In the genomic region with DNA sequence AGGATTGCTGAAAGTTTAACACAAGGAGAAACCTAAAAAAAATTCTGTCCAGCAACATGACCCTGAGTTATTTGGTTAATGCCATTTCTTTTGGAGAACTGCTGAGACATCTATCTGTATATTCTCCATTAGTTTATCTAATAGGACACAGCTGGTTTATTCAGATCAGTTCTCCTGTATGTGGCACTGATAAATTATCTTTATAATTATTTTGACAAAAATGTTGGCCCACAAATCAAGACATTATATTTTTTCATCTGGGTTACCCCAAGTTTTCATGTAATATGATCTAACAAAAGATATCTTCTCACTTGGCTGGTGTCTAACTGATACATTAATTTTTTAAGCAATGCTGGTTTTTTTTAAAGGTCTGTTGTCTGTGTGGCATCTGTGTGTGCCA, we compare ENCODE assay signal across 27 cellular contexts.
"Had no signal": no experiment of that assay in that cellular context is flagged by ENCODE, and none has a peak within 500 bp of the region (broad histone marks: within the 10 kb centered on the region; RNA-seq: fewer than 3 reads in every experiment).

No MANE protein-coding gene starts in this region.

- H3K4me2 ChIP-seq: KMS-11, PC-9 had no signal

- H3K27ac ChIP-seq: brain microvascular endothelial cell, colonic mucosa, KMS-11, PC-9, RWPE1, WERI-Rb-1 had no signal

- H3K4me3 Mint-ChIP-seq: activated CD4-positive, alpha-beta memory T cell treated with anti-CD3 and anti-CD28 coated beads for 36 hours; activated CD4-positive, alpha-beta T cell treated with anti-CD3 and anti-CD28 coated beads, Interleukin-2, amount 10 ng/mL, durations not matched to agents 7 days and 5 days; activated naive CD4-positive, alpha-beta T cell treated with anti-CD3 and anti-CD28 coated beads, Interleukin-2, amount 10 ng/mL, durations not matched to agents 7 days and 5 days; activated naive CD8-positive, alpha-beta T cell; activated naive CD8-positive, alpha-beta T cell treated with anti-CD3 and anti-CD28 coated beads, Interleukin-2, amount 50 U/mL, for 24 hours; activated T-cell treated with anti-CD3 and anti-CD28 coated beads, Interleukin-2, amount 50 U/mL, for 4 hours; central memory CD8-positive, alpha-beta T cell had no signal

- H3K27me3 ChIP-seq: brain microvascular endothelial cell, colonic mucosa had no signal

- H3K4me3 ChIP-seq: colonic mucosa, PC-9 had no signal

- H3K4me1 Mint-ChIP-seq: activated CD4-positive, alpha-beta T cell treated with anti-CD3 and anti-CD28 coated beads, Interleukin-2, amount 10 ng/mL, durations not matched to agents 7 days and 5 days; activated naive CD4-positive, alpha-beta T cell treated with anti-CD3 and anti-CD28 coated beads, Interleukin-2, amount 10 ng/mL, durations not matched to agents 7 days and 5 days had no signal

- H3K36me3 Mint-ChIP-seq: activated CD4-positive, alpha-beta memory T cell treated with anti-CD3 and anti-CD28 coated beads for 36 hours had no signal

- ATAC-seq: activated naive CD8-positive, alpha-beta T cell treated with anti-CD3 and anti-CD28 coated beads, Interleukin-2, amount 50 U/mL, for 24 hours; activated T-cell treated with anti-CD3 and anti-CD28 coated beads, Interleukin-2, amount 50 U/mL, for 4 hours; Right ventricle myocardium inferior had no signal

- H3K27me3 Mint-ChIP-seq: activated CD4-positive, alpha-beta memory T cell treated with anti-CD3 and anti-CD28 coated beads for 36 hours; activated CD4-positive, alpha-beta T cell treated with anti-CD3 and anti-CD28 coated beads, Interleukin-2, amount 10 ng/mL, durations not matched to agents 7 days and 5 days; activated naive CD4-positive, alpha-beta T cell treated with anti-CD3 and anti-CD28 coated beads, Interleukin-2, amount 10 ng/mL, durations not matched to agents 7 days and 5 days; activated naive CD8-positive, alpha-beta T cell; activated naive CD8-positive, alpha-beta T cell treated with anti-CD3 and anti-CD28 coated beads, Interleukin-2, amount 50 U/mL, for 24 hours; central memory CD8-positive, alpha-beta T cell had no signal

- H3K36me3 ChIP-seq: brain microvascular endothelial cell, colonic mucosa, WERI-Rb-1 had no signal

- H3K27ac Mint-ChIP-seq: activated CD4-positive, alpha-beta memory T cell treated with anti-CD3 and anti-CD28 coated beads for 36 hours; activated CD4-positive, alpha-beta T cell treated with anti-CD3 and anti-CD28 coated beads, Interleukin-2, amount 10 ng/mL, durations not matched to agents 7 days and 5 days; activated naive CD4-positive, alpha-beta T cell treated with anti-CD3 and anti-CD28 coated beads, Interleukin-2, amount 10 ng/mL, durations not matched to agents 7 days and 5 days; activated naive CD8-positive, alpha-beta T cell treated with anti-CD3 and anti-CD28 coated beads, Interleukin-2, amount 50 U/mL, for 24 hours had no signal

- H3K9me3 Mint-ChIP-seq: activated CD4-positive, alpha-beta memory T cell treated with anti-CD3 and anti-CD28 coated beads for 36 hours; activated CD4-positive, alpha-beta T cell treated with anti-CD3 and anti-CD28 coated beads, Interleukin-2, amount 10 ng/mL, durations not matched to agents 7 days and 5 days; activated naive CD4-positive, alpha-beta T cell treated with anti-CD3 and anti-CD28 coated beads, Interleukin-2, amount 10 ng/mL, durations not matched to agents 7 days and 5 days; activated naive CD8-positive, alpha-beta T cell treated with anti-CD3 and anti-CD28 coated beads, Interleukin-2, amount 50 U/mL, for 24 hours; activated T-cell treated with anti-CD3 and anti-CD28 coated beads, Interleukin-2, amount 50 U/mL, for 4 hours; central memory CD8-positive, alpha-beta T cell had no signal

- H3K4me1 ChIP-seq: colonic mucosa had no signal

- DNase-seq: activated CD4-positive, alpha-beta memory T cell treated with anti-CD3 and anti-CD28 coated beads for 36 hours; activated CD4-positive, alpha-beta T cell treated with anti-CD3 and anti-CD28 coated beads, Interleukin-2, amount 10 ng/mL, durations not matched to agents 7 days and 5 days; activated CD8-positive, alpha-beta memory T cell treated with anti-CD3 and anti-CD28 coated beads, Interleukin-2, amount 50 U/mL, for 4 hours; activated effector memory CD4-positive, alpha-beta T cell treated with Interleukin-2 at 50 U/mL for 16 hours; activated naive CD4-positive, alpha-beta T cell treated with anti-CD3 and anti-CD28 coated beads, Interleukin-2, amount 10 ng/mL, durations not matched to agents 7 days and 5 days; activated naive CD8-positive, alpha-beta T cell treated with anti-CD3 and anti-CD28 coated beads, Interleukin-2, amount 50 U/mL, for 24 hours; activated T-cell treated with anti-CD3 and anti-CD28 coated beads for 4 hours; activated T-cell treated with anti-CD3 and anti-CD28 coated beads, Interleukin-2, amount 50 U/mL, for 4 hours; anterior cingulate cortex; brain microvascular endothelial cell; colonic mucosa; NCI-H1092 treated with DMSO at 0.1 percent for 48 hours; NCI-H146; NCI-H187; NCI-H2029 treated with DMSO at 0.1 percent for 48 hours; NCI-H2107; NCI-H345; NCI-H524 treated with DMSO at 0.1 percent for 48 hours; PC-9; SIG-M5; T1000; WERI-Rb-1 had no signal

- H3K9me3 ChIP-seq: colonic mucosa had no signal
